Comparison of ENCODE assay signal across 8 cellular contexts in genomic region chr13:52405369-52405766, GRCh38. TPM values are rescaled to one million over a fixed set of nuclear protein-coding genes. Genes with fewer than 3 reads are reported as not detected.
DNase-seq lines count a peak whose midpoint lies in the region; ATAC-seq, FAIRE-seq and TF ChIP-seq lines count a peak whose summit lies in the region.

No MANE protein-coding gene starts in this region.

- peaks cover 21% of the 10 kb centered on the region for H3K27me3 ChIP-seq in mononuclear cell (ENCODE audit: insufficient read depth, low read length)

- no peak for TF ChIP-seq POLR2A in A549 (IDR thresholded peaks at IDR 0.05; ENCODE audit: low read length)

- ATAC-seq in A549 (peak; percentile 44 to 65; a peak in 3 of 6 replicates), HG02852 (IDR thresholded peaks at IDR 0.05; ENCODE audit: unreplicated experiment) (peak; percentile 19), GM19467 (IDR thresholded peaks at IDR 0.05; ENCODE audit: unreplicated experiment) (no peak), GM18517 (IDR thresholded peaks at IDR 0.05; ENCODE audit: unreplicated experiment) (no peak), HG02884 (IDR thresholded peaks at IDR 0.05; ENCODE audit: unreplicated experiment) (no peak)

- TF ChIP-seq CTCF in A549 (IDR thresholded peaks at IDR 0.05) (no peak), coronary artery (IDR thresholded peaks at IDR 0.05) (no peak)

- H3K9me3 ChIP-seq in A549: no peaks in the 10 kb centered on the region
- no peaks in the 10 kb centered on the region for H3K9me3 ChIP-seq in mononuclear cell (ENCODE audit: low read depth, low read length)

- TF ChIP-seq RAD21 in A549 (conservative IDR thresholded peaks at IDR 0.05 in 1 of 2, IDR thresholded peaks at IDR 0.05 in 1 of 2): no peak

- CTCF ChIA-PET in A549 (lab: Yijun Ruan, JAX): interaction anchor here (0.6 to 3.5 kb wide), 2 partner anchors 44 to 994 kb away, joined by 3 to 28 read pairs; partner anchors contain the start of gene VPS36

- 5% methylated on average over 14 of the region's 14 CpGs for WGBS in A549 (ENCODE audit: missing lambda C conversion rate)

- peaks cover 16% of the 10 kb centered on the region for H3K4me1 ChIP-seq in A549
- H3K4me1 ChIP-seq in mononuclear cell (ENCODE audit: insufficient read depth, low read length): peaks cover 22% of the 10 kb centered on the region

- TF ChIP-seq EP300 in A549 (IDR thresholded peaks at IDR 0.05): no peak

- DNase-seq in A549 (ENCODE audit: low read depth in 1 of 2, low spot score in 1 of 2): peak in 1 of 2 experiments; percentile 1
- DNase-seq in coronary artery (ENCODE audit: low spot score): no peak
- no peak for DNase-seq in HCEC 1CT

- H3K27ac ChIP-seq in A549: peak overlapping the region; percentile 75 to 88
- peak overlapping the region in 1 of 2 donors; percentile 55 for H3K27ac ChIP-seq in coronary artery

- peak overlapping the region; percentile 94 for H3K4me2 ChIP-seq in A549

- FAIRE-seq in A549 (lab: Jason Lieb, UNC): no peak

- POLR2A ChIA-PET in A549 (lab: Yijun Ruan, JAX): interaction anchor here (1.1 to 1.8 kb wide), 3 partner anchors 9 to 45 kb away, joined by 3 to 7 read pairs (median 5); partner anchors contain the start of gene VPS36

- H3K4me3 ChIP-seq in A549 (peak overlapping the region; percentile 81), coronary artery (peak overlapping the region; percentile 74), mononuclear cell (ENCODE audit: low read length) (peak overlapping the region; percentile 17)

TF ChIP-seq in A549, 52 proteins besides CTCF, POLR2A, EP300 and RAD21:
- TF ChIP-seq JUNB (IDR thresholded peaks at IDR 0.05) (no peak), JUN (IDR thresholded peaks at IDR 0.05) (no peak), TFCP2L1 (CRISPR knock-in tag; IDR thresholded peaks at IDR 0.05) (no peak), ELK1 (IDR thresholded peaks at IDR 0.05; ENCODE audit: low read depth, low read length) (no peak), NPAS2 (CRISPR knock-in tag; IDR thresholded peaks at IDR 0.05; ENCODE audit: borderline replicate concordance) (no peak), HDAC2 (IDR thresholded peaks at IDR 0.05) (no peak), RARB (CRISPR knock-in tag; IDR thresholded peaks at IDR 0.05) (no peak), ATOH8 (CRISPR knock-in tag; IDR thresholded peaks at IDR 0.05; ENCODE audit: low read depth) (no peak), MYC (IDR thresholded peaks at IDR 0.05; ENCODE audit: borderline replicate concordance, low read length) (no peak), CBX2 (IDR thresholded peaks at IDR 0.05; ENCODE audit: borderline replicate concordance, low read depth) (no peak), MAX (IDR thresholded peaks at IDR 0.05) (no peak)
TF ChIP-seq in A549: peak in this region for 0.

RNA-seq across cellular contexts. Expression of gene THSD1, which starts 0.6 kb away (rescaled TPM):
- 5.4 and 5.9 TPM in 2 replicates for polyA plus RNA-seq in A549 (2011; rRNA removed)
- polyA plus RNA-seq in A549 (2012; cell fraction: cytosol; rRNA removed): 5.2 and 6.4 TPM in 2 replicates
- polyA plus RNA-seq in A549 (2012; cell fraction: nucleus; rRNA removed): 7.9 and 8.9 TPM in 2 replicates
- polyA plus RNA-seq in A549 (2017; fragmentation: RNase III; extraction: RNeasy Plus Mini Kit Qiagen cat#74134 plus additional on column Dnase treatment): 6.1 to 8.3 TPM (median 6.5 TPM) in 3 replicates
- polyA minus RNA-seq in A549 (2011; rRNA and poly(A)+ RNA removed): 10.4 and 11.6 TPM in 2 replicates
- total RNA-seq in mononuclear cell: 0.52 TPM

RNA-seq across cellular contexts. Expression of gene VPS36, which starts 45.1 kb away (rescaled TPM):
- 23.1 and 26.7 TPM in 2 replicates for polyA plus RNA-seq in A549 (2011; rRNA removed)
- polyA plus RNA-seq in A549 (2012; cell fraction: cytosol; rRNA removed): 4.7 and 5.1 TPM in 2 replicates
- 7.0 and 12.9 TPM in 2 replicates for polyA plus RNA-seq in A549 (2012; cell fraction: nucleus; rRNA removed)
- polyA plus RNA-seq in A549 (2017; fragmentation: RNase III; extraction: RNeasy Plus Mini Kit Qiagen cat#74134 plus additional on column Dnase treatment): 12.6 to 14.5 TPM (median 12.6 TPM) in 3 replicates
- 9.5 TPM in 2 replicates for polyA minus RNA-seq in A549 (2011; rRNA and poly(A)+ RNA removed)
- total RNA-seq in mononuclear cell: 30.2 TPM

RNA-seq across cellular contexts. Expression of gene CKAP2, which starts 49.9 kb away (rescaled TPM):
- polyA plus RNA-seq in A549 (2011; rRNA removed) (24.5 and 25.4 TPM in 2 replicates), A549 (2017; fragmentation: RNase III; extraction: RNeasy Plus Mini Kit Qiagen cat#74134 plus additional on column Dnase treatment) (29.9 to 33.4 TPM (median 30.5 TPM) in 3 replicates)
- polyA plus RNA-seq in A549 (2012; cell fraction: cytosol; rRNA removed): 6.4 and 6.7 TPM in 2 replicates
- polyA plus RNA-seq in A549 (2012; cell fraction: nucleus; rRNA removed): 4.3 and 6.2 TPM in 2 replicates
- polyA minus RNA-seq in A549 (2011; rRNA and poly(A)+ RNA removed): 6.9 and 7.6 TPM in 2 replicates
- total RNA-seq in mononuclear cell: 30.5 TPM

Comparison
In these comparisons a context has a peak if more than half of its experiments do, and no peak if none do; other contexts are left out.
1. ATAC-seq: peak in A549 (2 of 2) and HG02852 (single experiment); none in GM19467 (single experiment), GM18517 (single experiment) and HG02884 (single experiment).
2. H3K4me3 ChIP-seq: peak in every context shown above with its lines; median percentile 81 in A549; 74 in coronary artery; 17 in mononuclear cell.